Comparison of ENCODE assay signal across 23 cellular contexts in genomic region chr5:112586596-112587062, GRCh38.
A peak's percentile ranks its signal among the peaks of the same experiment; 100 is the strongest.
DNase-seq lines count a peak whose midpoint lies in the region; ATAC-seq and TF ChIP-seq lines count a peak whose summit lies in the region.
"Had no signal": no experiment of that assay in that cellular context is flagged by ENCODE, and none has a peak within 500 bp of the region (broad histone marks: within the 10 kb centered on the region; RNA-seq: fewer than 3 reads in every experiment).

No MANE protein-coding gene starts in this region.

- peaks cover 1% of the 10 kb centered on the region for H3K27me3 Mint-ChIP-seq in endodermal cell (ENCODE audit: insufficient read depth)
- H3K27me3 Mint-ChIP-seq in natural killer cell (ENCODE audit: low read depth in 2 of 2) = no peaks in the 10 kb centered on the region

- peak; percentile 65 for DNase-seq in endodermal cell
- DNase-seq in iPS-NIHi11 (ENCODE audit: low spot score) = no peak
- no peak for DNase-seq in natural killer cell
- DNase-seq in KBM-7 = no peak
- no peak for DNase-seq in smooth muscle cell (lab: John Stamatoyannopoulos, UW; ENCODE audit: unreplicated experiment)
- DNase-seq: DMS79; foreskin keratinocyte; left ventricle myocardium inferior; mucosa of descending colon; NCI-H1930; occipital lobe; PC-9; retina; stimulated activated CD4-positive, alpha-beta T cell treated with anti-CD3 and anti-CD28 coated beads, Interleukin-15, amount 100 ng/mL, for 24 hours; T-helper 2 cell; trophoblast cell had no signal

- H3K36me3 ChIP-seq in BLaER1 treated with 17β-estradiol and CSF1 and Interleukin-3, amounts not matched to agents 10 nM and 100 nM = no peaks in the 10 kb centered on the region
- H3K36me3 ChIP-seq in endodermal cell (ENCODE audit: control insufficient read depth, insufficient read depth, low read length) (no peaks in the 10 kb centered on the region), smooth muscle cell (ENCODE audit: low read depth) (no peaks in the 10 kb centered on the region)
- H3K36me3 ChIP-seq: breast epithelium, left ventricle myocardium inferior, SJSA1 had no signal

- H3F3A ChIP-seq in smooth muscle cell (ENCODE audit: low read depth) = no peaks in the 10 kb centered on the region

- intact Hi-C loops in natural killer cell (cut with micrococcal nuclease) = no loop called here

- H3K4me3 Mint-ChIP-seq in endodermal cell = no peak overlapping the region
- H3K4me3 Mint-ChIP-seq in natural killer cell = no peak overlapping the region
- H3K4me3 Mint-ChIP-seq: stimulated activated effector memory CD8-positive, alpha-beta T cell treated with anti-CD3 and anti-CD28 coated beads, Interleukin-12 subunit alpha, Interleukin-12 subunit beta, amount 100 ng/mL, for 72 hours had no signal

- in situ Hi-C loops in KBM-7 (cut with MboI; ENCODE audit: low pct_unique_long_range_greater_than_20kb, low sequenced_read_pairs) = no loop called here

- H3K4me1 ChIP-seq in BLaER1 treated with 17β-estradiol and CSF1 and Interleukin-3, amounts not matched to agents 10 nM and 100 nM = peaks cover 14 to 37% (median 31%) of the 10 kb centered on the region in 10 experiments
- H3K4me1 ChIP-seq in endodermal cell (ENCODE audit: control insufficient read depth, insufficient read depth, low read length) = no peaks in the 10 kb centered on the region
- H3K4me1 ChIP-seq in smooth muscle cell (ENCODE audit: low read depth) = no peaks in the 10 kb centered on the region
- H3K4me1 ChIP-seq: breast epithelium, foreskin keratinocyte, left ventricle myocardium inferior, SJSA1 had no signal

- H3K36me3 Mint-ChIP-seq in endodermal cell (ENCODE audit: low read depth) (no peaks in the 10 kb centered on the region), natural killer cell (no peaks in the 10 kb centered on the region)
- H3K36me3 Mint-ChIP-seq: stimulated activated effector memory CD8-positive, alpha-beta T cell treated with anti-CD3 and anti-CD28 coated beads, Interleukin-12 subunit alpha, Interleukin-12 subunit beta, amount 100 ng/mL, for 72 hours had no signal

- no peaks in the 10 kb centered on the region for H3K27me3 ChIP-seq in BLaER1 treated with 17β-estradiol and CSF1 and Interleukin-3, amounts not matched to agents 10 nM and 100 nM
- H3K27me3 ChIP-seq in endodermal cell (ENCODE audit: control insufficient read depth, insufficient read depth, low read length, poor library complexity, severe bottlenecking) (no peaks in the 10 kb centered on the region), smooth muscle cell (ENCODE audit: low read depth) (no peaks in the 10 kb centered on the region)
- H3K27me3 ChIP-seq: breast epithelium, SJSA1 had no signal

- peaks cover 8% of the 10 kb centered on the region for H3K4me1 Mint-ChIP-seq in endodermal cell
- peaks cover 0 to 60% of the 10 kb centered on the region in 2 donors for H3K4me1 Mint-ChIP-seq in natural killer cell
- H3K4me1 Mint-ChIP-seq: stimulated activated effector memory CD8-positive, alpha-beta T cell treated with anti-CD3 and anti-CD28 coated beads, Interleukin-12 subunit alpha, Interleukin-12 subunit beta, amount 100 ng/mL, for 72 hours had no signal

- H3K79me2 ChIP-seq in smooth muscle cell (ENCODE audit: low read depth) = no peaks in the 10 kb centered on the region

- H3K4me3 ChIP-seq in BLaER1 treated with 17β-estradiol and CSF1 and Interleukin-3, amounts not matched to agents 10 nM and 100 nM = no peak overlapping the region
- H3K4me3 ChIP-seq in endodermal cell (ENCODE audit: low read length) = no peak overlapping the region
- no peak overlapping the region for H3K4me3 ChIP-seq in smooth muscle cell
- H3K4me3 ChIP-seq: breast epithelium, left ventricle myocardium inferior, mucosa of descending colon, PC-9, SJSA1 had no signal

- no peak for TF ChIP-seq CTCF in endodermal cell (conservative IDR thresholded peaks at IDR 0.05)
- no peak for TF ChIP-seq CTCF in natural killer cell (IDR thresholded peaks at IDR 0.05)
- TF ChIP-seq CTCF in smooth muscle cell (IDR thresholded peaks at IDR 0.05; ENCODE audit: borderline replicate concordance, insufficient read depth, poor library complexity, severe bottlenecking) = no peak

- H3K9me3 ChIP-seq in BLaER1 treated with 17β-estradiol and CSF1 and Interleukin-3, amounts not matched to agents 10 nM and 100 nM (replicated peaks in 1 of 11) = peaks cover 0 to 8% (median 0%) of the 10 kb centered on the region in 11 experiments; a peak in 4 of 22 replicates
- H3K9me3 ChIP-seq in endodermal cell (ENCODE audit: control insufficient read depth, low read length) (no peaks in the 10 kb centered on the region), smooth muscle cell (replicated peaks; ENCODE audit: low read depth) (no peaks in the 10 kb centered on the region)
- H3K9me3 ChIP-seq: left ventricle myocardium inferior, mucosa of descending colon, SJSA1 had no signal

- no peak overlapping the region for H3K27ac Mint-ChIP-seq in endodermal cell
- no peak overlapping the region for H3K27ac Mint-ChIP-seq in natural killer cell
- H3K27ac Mint-ChIP-seq: activated T-helper 2 cell treated with anti-CD3 and anti-CD28 coated beads, Interferon-gamma antibody, Interleukin-2, Interleukin-4, amounts not matched to agents 10 μg/mL and 5 μg/mL and 100 μg/mL, durations not matched to agents 14 hours and 24 hours and 36 hours; stimulated activated effector memory CD8-positive, alpha-beta T cell treated with anti-CD3 and anti-CD28 coated beads, Interleukin-12 subunit alpha, Interleukin-12 subunit beta, amount 100 ng/mL, for 72 hours had no signal

- WGBS in endodermal cell (ENCODE audit: insufficient coverage in 1 of 2, insufficient read length in 1 of 2), 2 experiments = 81 to 86% methylated on average over 3 to 8 of the region's 8 CpGs
- WGBS in smooth muscle cell (ENCODE audit: low lambda C conversion rate) = 71% methylated on average over 8 of the region's 8 CpGs

- no peak overlapping the region; a peak in 1 of 22 replicates for H3K9ac ChIP-seq in BLaER1 treated with 17β-estradiol and CSF1 and Interleukin-3, amounts not matched to agents 10 nM and 100 nM
- H3K9ac ChIP-seq in endodermal cell (ENCODE audit: extremely low read depth, low read length, poor library complexity, severe bottlenecking) (no peak overlapping the region), smooth muscle cell (ENCODE audit: low read depth) (no peak overlapping the region)

- H2AFZ ChIP-seq in smooth muscle cell (ENCODE audit: low read depth) = no peak overlapping the region
- H2AFZ ChIP-seq: PC-9 had no signal

- no peaks in the 10 kb centered on the region for H4K20me1 ChIP-seq in BLaER1 treated with 17β-estradiol and CSF1 and Interleukin-3, amounts not matched to agents 10 nM and 100 nM
- no peaks in the 10 kb centered on the region for H4K20me1 ChIP-seq in smooth muscle cell (ENCODE audit: low read depth)

- no peak overlapping the region for H3K27ac ChIP-seq in BLaER1 treated with 17β-estradiol and CSF1 and Interleukin-3, amounts not matched to agents 10 nM and 100 nM
- no peak overlapping the region for H3K27ac ChIP-seq in endodermal cell (ENCODE audit: low read depth, low read length)
- H3K27ac ChIP-seq in smooth muscle cell (ENCODE audit: low read depth) = no peak overlapping the region
- H3K27ac ChIP-seq: breast epithelium, foreskin keratinocyte, left ventricle myocardium inferior, PC-9, SJSA1 had no signal

- ATAC-seq in GM19043 (IDR thresholded peaks at IDR 0.05; ENCODE audit: low read depth, unreplicated experiment) (peak; percentile 65), HG03571 (IDR thresholded peaks at IDR 0.05; ENCODE audit: unreplicated experiment) (peak; percentile 66), natural killer cell (no peak)
- ATAC-seq: foreskin keratinocyte; mucosa of descending colon; stimulated activated effector memory CD8-positive, alpha-beta T cell treated with anti-CD3 and anti-CD28 coated beads, Interleukin-12 subunit alpha, Interleukin-12 subunit beta, amount 100 ng/mL, for 72 hours had no signal

- peak overlapping the region; percentile 53 to 77 (median 70) for H3K4me2 ChIP-seq in BLaER1 treated with 17β-estradiol and CSF1 and Interleukin-3, amounts not matched to agents 10 nM and 100 nM
- no peak overlapping the region for H3K4me2 ChIP-seq in smooth muscle cell
- H3K4me2 ChIP-seq: PC-9 had no signal

- peaks cover 6% of the 10 kb centered on the region for H3K9me3 Mint-ChIP-seq in endodermal cell
- no peaks in the 10 kb centered on the region for H3K9me3 Mint-ChIP-seq in natural killer cell
- H3K9me3 Mint-ChIP-seq: activated T-helper 2 cell treated with anti-CD3 and anti-CD28 coated beads, Interferon-gamma antibody, Interleukin-2, Interleukin-4, amounts not matched to agents 10 μg/mL and 5 μg/mL and 100 μg/mL, durations not matched to agents 14 hours and 24 hours and 36 hours; stimulated activated effector memory CD8-positive, alpha-beta T cell treated with anti-CD3 and anti-CD28 coated beads, Interleukin-12 subunit alpha, Interleukin-12 subunit beta, amount 100 ng/mL, for 72 hours had no signal

Comparison
In these comparisons a context has a peak if more than half of its experiments do, and no peak if none do; other contexts are left out.
1. ATAC-seq: peak in GM19043 (single experiment) and HG03571 (single experiment); none in natural killer cell (0 of 3).